Comparison of ENCODE assay signal across 9 cellular contexts in genomic region chr6:3798211-3798909, GRCh38. TPM values are rescaled to one million over a fixed set of nuclear protein-coding genes. Genes with fewer than 3 reads are reported as not detected.
DNase-seq lines count a peak whose midpoint lies in the region; ATAC-seq and TF ChIP-seq lines count a peak whose summit lies in the region.
"Had no signal": no experiment of that assay in that cellular context is flagged by ENCODE, and none has a peak within 500 bp of the region (broad histone marks: within the 10 kb centered on the region; RNA-seq: fewer than 3 reads in every experiment).

No MANE protein-coding gene starts in this region.

- H3K4me3 Mint-ChIP-seq in endothelial cell (ENCODE audit: unreplicated experiment) = no peak overlapping the region
- H3K4me3 Mint-ChIP-seq in activated CD8-positive, alpha-beta memory T cell treated with anti-CD3 and anti-CD28 coated beads, Interleukin-2, amount 10 ng/mL, durations not matched to agents 7 days and 5 days = no peak overlapping the region

- CTCF ChIA-PET in activated CD8-positive, alpha-beta memory T cell treated with anti-CD3 and anti-CD28 coated beads, Interleukin-2, amount 10 ng/mL, durations not matched to agents 7 days and 5 days (lab: Charles Lee) = no interaction called here

- TF ChIP-seq CTCF in GM12865 (IDR thresholded peaks at IDR 0.05; ENCODE audit: insufficient read depth, low read depth, low read length, missing control alignments) (no peak), endothelial cell (IDR thresholded peaks at IDR 0.05; ENCODE audit: unreplicated experiment) (no peak)

- no peaks in the 10 kb centered on the region for H3K9me3 Mint-ChIP-seq in endothelial cell (ENCODE audit: unreplicated experiment)
- H3K9me3 Mint-ChIP-seq in activated CD8-positive, alpha-beta memory T cell treated with anti-CD3 and anti-CD28 coated beads, Interleukin-2, amount 10 ng/mL, durations not matched to agents 7 days and 5 days (ENCODE audit: low read depth) = no peaks in the 10 kb centered on the region

- ATAC-seq in GM19035 (IDR thresholded peaks at IDR 0.05; ENCODE audit: unreplicated experiment) = no peak
- ATAC-seq in HG03571 (IDR thresholded peaks at IDR 0.05; ENCODE audit: unreplicated experiment) = no peak
- ATAC-seq in esophagus mucosa = no peak
- no peak for ATAC-seq in activated CD8-positive, alpha-beta memory T cell treated with anti-CD3 and anti-CD28 coated beads, Interleukin-2, amount 10 ng/mL, durations not matched to agents 7 days and 5 days

- peak; percentile 19 for DNase-seq in GM12865 (ENCODE audit: low read depth)
- peak; percentile 89 to 95 for DNase-seq in NCI-H524 (lab: John Stamatoyannopoulos, UW)
- no peak for DNase-seq in endothelial cell (ENCODE audit: low spot score)
- DNase-seq in renal cortical epithelial cell (ENCODE audit: low read depth) = peak; percentile 19
- no peak for DNase-seq in activated CD8-positive, alpha-beta memory T cell treated with anti-CD3 and anti-CD28 coated beads, Interleukin-2, amount 10 ng/mL, durations not matched to agents 7 days and 5 days
- DNase-seq: cerebellar nuclear complex had no signal

- H3K27ac Mint-ChIP-seq in endothelial cell (ENCODE audit: unreplicated experiment) = peak overlapping the region; percentile 72
- H3K27ac Mint-ChIP-seq in activated CD8-positive, alpha-beta memory T cell treated with anti-CD3 and anti-CD28 coated beads, Interleukin-2, amount 10 ng/mL, durations not matched to agents 7 days and 5 days = no peak overlapping the region

- H3K27me3 Mint-ChIP-seq in endothelial cell (ENCODE audit: unreplicated experiment) = no peaks in the 10 kb centered on the region
- H3K27me3 Mint-ChIP-seq in activated CD8-positive, alpha-beta memory T cell treated with anti-CD3 and anti-CD28 coated beads, Interleukin-2, amount 10 ng/mL, durations not matched to agents 7 days and 5 days = peaks cover 5% of the 10 kb centered on the region

- H3K36me3 Mint-ChIP-seq in endothelial cell (ENCODE audit: low read depth, unreplicated experiment) = no peaks in the 10 kb centered on the region
- no peaks in the 10 kb centered on the region for H3K36me3 Mint-ChIP-seq in activated CD8-positive, alpha-beta memory T cell treated with anti-CD3 and anti-CD28 coated beads, Interleukin-2, amount 10 ng/mL, durations not matched to agents 7 days and 5 days

- no peak overlapping the region for H3K4me3 ChIP-seq in GM12865 (ENCODE audit: low read depth, low read length)

- H3K4me1 Mint-ChIP-seq in endothelial cell (ENCODE audit: unreplicated experiment) = peaks cover 61% of the 10 kb centered on the region
- peaks cover 3% of the 10 kb centered on the region for H3K4me1 Mint-ChIP-seq in activated CD8-positive, alpha-beta memory T cell treated with anti-CD3 and anti-CD28 coated beads, Interleukin-2, amount 10 ng/mL, durations not matched to agents 7 days and 5 days

RNA-seq across cellular contexts. Expression of gene PXDC1, which starts 46.8 kb away (rescaled TPM):
- total RNA-seq in endothelial cell (ENCODE audit: unreplicated experiment) = 41.0 TPM
- 29.0 and 62.0 TPM in 2 replicates for total RNA-seq in renal cortical epithelial cell
- 7.2 TPM for total RNA-seq in esophagus mucosa
- under 1 TPM in 1 of 2 experiments, not detected in 1; 0.47 TPM for total RNA-seq in activated CD8-positive, alpha-beta memory T cell treated with anti-CD3 and anti-CD28 coated beads, Interleukin-2, amount 10 ng/mL, durations not matched to agents 7 days and 5 days

RNA-seq across cellular contexts. Expression of gene FAM50B, which starts 50.8 kb away (rescaled TPM):
- 3.8 TPM for total RNA-seq in endothelial cell (ENCODE audit: unreplicated experiment)
- 4.7 and 12.6 TPM in 2 replicates for total RNA-seq in renal cortical epithelial cell
- 6.0 TPM for total RNA-seq in esophagus mucosa
- total RNA-seq in activated CD8-positive, alpha-beta memory T cell treated with anti-CD3 and anti-CD28 coated beads, Interleukin-2, amount 10 ng/mL, durations not matched to agents 7 days and 5 days = 10 to 100 TPM in 1 of 2 experiments, 1 to 10 TPM in 1; 8.8 to 10.6 TPM

Comparison
In these comparisons a context has a peak if more than half of its experiments do, and no peak if none do; other contexts are left out.
1. DNase-seq: peak in GM12865 (single experiment), NCI-H524 (2 of 2) and renal cortical epithelial cell (single experiment); none in endothelial cell (single experiment) and activated CD8-positive, alpha-beta memory T cell treated with anti-CD3 and anti-CD28 coated beads, Interleukin-2, amount 10 ng/mL, durations not matched to agents 7 days and 5 days (single experiment).